ENCODE assay signal across 18 cellular contexts in the genomic region with DNA sequence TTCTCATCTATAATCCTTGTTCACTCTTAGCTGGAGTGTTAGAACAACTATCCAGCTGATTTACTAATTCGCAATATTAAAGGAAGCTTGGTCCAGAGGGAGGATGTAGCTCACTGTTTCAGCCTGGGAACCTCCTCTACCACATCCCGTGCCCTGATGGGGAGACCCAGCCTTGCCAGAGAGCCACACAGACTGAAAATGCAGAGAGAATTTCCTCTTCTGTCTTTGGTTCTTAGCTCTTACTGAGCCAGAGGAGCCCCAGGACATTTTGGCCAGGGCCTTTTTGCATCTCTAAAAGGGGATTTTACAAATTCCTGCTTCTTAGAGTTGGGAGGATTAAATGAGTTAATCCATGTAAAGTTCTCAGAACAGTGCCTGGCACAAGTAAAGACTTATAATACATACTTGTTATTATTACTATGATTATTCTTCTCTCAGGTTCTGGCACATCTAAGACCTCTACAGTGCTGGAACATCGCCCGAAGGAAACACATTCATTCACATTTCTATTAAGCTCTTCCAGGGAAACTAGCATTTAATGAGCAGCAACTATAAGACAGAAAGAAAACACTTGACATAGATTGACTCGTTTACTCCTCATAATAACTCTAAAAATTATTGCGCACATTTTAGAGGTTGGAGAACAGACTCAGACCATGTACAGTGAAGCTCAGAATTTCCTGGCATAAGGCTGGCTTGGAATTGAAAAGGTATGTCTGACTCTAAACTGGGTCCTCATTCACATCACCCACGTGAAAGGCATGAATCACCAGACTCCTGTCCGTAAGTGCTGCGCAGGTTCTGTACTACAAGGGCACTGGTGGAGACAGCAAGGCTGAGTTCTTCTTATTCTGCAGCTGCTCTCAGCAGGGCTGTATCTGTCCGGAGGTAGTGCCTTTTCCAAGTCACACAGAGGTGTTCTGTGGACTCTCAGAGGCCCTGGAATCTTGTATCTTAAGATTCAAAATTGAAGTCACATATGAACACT. TPM values are rescaled to one million over a fixed set of nuclear protein-coding genes. Genes with fewer than 3 reads are reported as not detected.
DNase-seq lines count a peak whose midpoint lies in the region; ATAC-seq and TF ChIP-seq lines count a peak whose summit lies in the region.
"Had no signal": no experiment of that assay in that cellular context is flagged by ENCODE, and none has a peak within 500 bp of the region (broad histone marks: within the 10 kb centered on the region; RNA-seq: fewer than 3 reads in every experiment).

No MANE protein-coding gene starts in this region.

- no peaks in the 10 kb centered on the region for H3K27me3 Mint-ChIP-seq in chondrocyte (ENCODE audit: low read depth)
- H3K27me3 Mint-ChIP-seq in activated CD8-positive, alpha-beta T cell treated with anti-CD3 and anti-CD28 coated beads, Interleukin-2, amount 10 ng/mL, durations not matched to agents 7 days and 5 days (ENCODE audit: low read depth), result no peaks in the 10 kb centered on the region
- H3K27me3 Mint-ChIP-seq: activated naive CD4-positive, alpha-beta T cell treated with anti-CD3 and anti-CD28 coated beads, Interleukin-2, amount 10 ng/mL, durations not matched to agents 7 days and 5 days; B cell; effector memory CD8-positive, alpha-beta T cell; memory B cell had no signal

- no peak overlapping the region for H3K4me3 ChIP-seq in HUES64 (ENCODE audit: low read length)
- H3K4me3 ChIP-seq in stomach smooth muscle (ENCODE audit: low read length in 2 of 2), result peak overlapping the region in 1 of 2 donors; percentile 20
- H3K4me3 ChIP-seq: cardiac muscle cell had no signal

- WGBS in HUES64, result 63% methylated on average over 10 of the region's 10 CpGs

- H3K27me3 ChIP-seq in HUES64 (ENCODE audit: insufficient read depth, low read length), result no peaks in the 10 kb centered on the region
- H3K27me3 ChIP-seq in stomach smooth muscle (ENCODE audit: control insufficient read depth in 1 of 2, insufficient read depth in 2 of 2, low read length in 2 of 2), result no peaks in the 10 kb centered on the region
- H3K27me3 ChIP-seq: cardiac muscle cell, neutrophil had no signal

- no peak for ATAC-seq in activated CD8-positive, alpha-beta T cell treated with anti-CD3 and anti-CD28 coated beads, Interleukin-2, amount 10 ng/mL, durations not matched to agents 7 days and 5 days
- ATAC-seq in GM21447 (IDR thresholded peaks at IDR 0.05; ENCODE audit: unreplicated experiment), result no peak
- ATAC-seq: effector memory CD8-positive, alpha-beta T cell had no signal

- H3K27ac Mint-ChIP-seq in chondrocyte (ENCODE audit: unreplicated experiment), result peak overlapping the region; percentile 4
- H3K27ac Mint-ChIP-seq in activated CD8-positive, alpha-beta T cell treated with anti-CD3 and anti-CD28 coated beads, Interleukin-2, amount 10 ng/mL, durations not matched to agents 7 days and 5 days, result no peak overlapping the region
- H3K27ac Mint-ChIP-seq: activated naive CD4-positive, alpha-beta T cell treated with anti-CD3 and anti-CD28 coated beads, Interleukin-2, amount 10 ng/mL, durations not matched to agents 7 days and 5 days; B cell; effector memory CD8-positive, alpha-beta T cell; memory B cell had no signal

- no peaks in the 10 kb centered on the region for H3K9me3 Mint-ChIP-seq in chondrocyte (ENCODE audit: low read depth)
- peaks cover 4% of the 10 kb centered on the region for H3K9me3 Mint-ChIP-seq in activated CD8-positive, alpha-beta T cell treated with anti-CD3 and anti-CD28 coated beads, Interleukin-2, amount 10 ng/mL, durations not matched to agents 7 days and 5 days (ENCODE audit: insufficient read depth)
- H3K9me3 Mint-ChIP-seq: activated naive CD4-positive, alpha-beta T cell treated with anti-CD3 and anti-CD28 coated beads, Interleukin-2, amount 10 ng/mL, durations not matched to agents 7 days and 5 days; effector memory CD8-positive, alpha-beta T cell; memory B cell had no signal

- peak overlapping the region; percentile 84 for H3K27ac ChIP-seq in HUES64 (ENCODE audit: low read depth, low read length)
- peak overlapping the region; percentile 31 for H3K27ac ChIP-seq in stomach smooth muscle (ENCODE audit: low read length)
- H3K27ac ChIP-seq: cardiac muscle cell, neutrophil had no signal

- H3K4me1 Mint-ChIP-seq in chondrocyte (ENCODE audit: low read depth), result peaks cover 31% of the 10 kb centered on the region
- peaks cover 10% of the 10 kb centered on the region for H3K4me1 Mint-ChIP-seq in activated CD8-positive, alpha-beta T cell treated with anti-CD3 and anti-CD28 coated beads, Interleukin-2, amount 10 ng/mL, durations not matched to agents 7 days and 5 days (ENCODE audit: low read depth)
- H3K4me1 Mint-ChIP-seq: activated naive CD4-positive, alpha-beta T cell treated with anti-CD3 and anti-CD28 coated beads, Interleukin-2, amount 10 ng/mL, durations not matched to agents 7 days and 5 days; B cell; memory B cell had no signal

- no peak overlapping the region for H3K4me3 Mint-ChIP-seq in chondrocyte (ENCODE audit: unreplicated experiment)
- no peak overlapping the region for H3K4me3 Mint-ChIP-seq in activated CD8-positive, alpha-beta T cell treated with anti-CD3 and anti-CD28 coated beads, Interleukin-2, amount 10 ng/mL, durations not matched to agents 7 days and 5 days
- H3K4me3 Mint-ChIP-seq: activated naive CD4-positive, alpha-beta T cell treated with anti-CD3 and anti-CD28 coated beads, Interleukin-2, amount 10 ng/mL, durations not matched to agents 7 days and 5 days; B cell; effector memory CD8-positive, alpha-beta T cell; memory B cell had no signal

- POLR2A ChIA-PET in activated CD8-positive, alpha-beta T cell treated with anti-CD3 and anti-CD28 coated beads, Interleukin-2, amount 10 ng/mL, durations not matched to agents 7 days and 5 days (lab: Charles Lee), result interaction anchor here (0.6 kb wide), 1 partner anchor 20 kb away, joined by 3 read pairs; no protein-coding TSS in a partner anchor

- H3K4me1 ChIP-seq in HUES64 (ENCODE audit: insufficient read depth, low read length) (peaks cover 32% of the 10 kb centered on the region), stomach smooth muscle (ENCODE audit: control insufficient read depth, insufficient read depth, low read length) (peaks cover 18% of the 10 kb centered on the region)

- DNase-seq in chondrocyte (ENCODE audit: low spot score), result no peak
- peak; percentile 51 for DNase-seq in iPS-NIHi11 (ENCODE audit: low spot score)
- DNase-seq in cerebellar nuclear complex (lab: John Stamatoyannopoulos, UW), result no peak
- no peak for DNase-seq in activated CD8-positive, alpha-beta T cell treated with anti-CD3 and anti-CD28 coated beads, Interleukin-2, amount 10 ng/mL, durations not matched to agents 7 days and 5 days
- DNase-seq: activated CD8-positive, alpha-beta memory T cell treated with anti-CD3 and anti-CD28 coated beads, Interleukin-2, amount 50 U/mL, for 4 hours; activated naive CD4-positive, alpha-beta T cell treated with anti-CD3 and anti-CD28 coated beads, Interleukin-2, amount 10 ng/mL, durations not matched to agents 7 days and 5 days; effector memory CD8-positive, alpha-beta T cell; foreskin melanocyte; NCI-H446; stimulated activated CD4-positive, alpha-beta T cell treated with anti-CD3 and anti-CD28 coated beads, Interleukin-4, amount 100 ng/mL, for 1 hour; T1000 had no signal

- no peak for TF ChIP-seq CTCF in chondrocyte (IDR thresholded peaks at IDR 0.05)

- H3K9me3 ChIP-seq in HUES64 (ENCODE audit: insufficient read depth, low read depth, low read length) (no peaks in the 10 kb centered on the region), stomach smooth muscle (ENCODE audit: control insufficient read depth in 2 of 2, low read length in 2 of 2) (no peaks in the 10 kb centered on the region)
- H3K9me3 ChIP-seq: neutrophil had no signal

- H3K9ac ChIP-seq in HUES64 (ENCODE audit: low read depth, low read length) (no peak overlapping the region), stomach smooth muscle (ENCODE audit: low read length in 2 of 2) (peak overlapping the region in 1 of 2 donors; percentile 14)

- CTCF ChIA-PET in activated CD8-positive, alpha-beta T cell treated with anti-CD3 and anti-CD28 coated beads, Interleukin-2, amount 10 ng/mL, durations not matched to agents 7 days and 5 days (lab: Charles Lee), result interaction anchor here (0.9 to 2.9 kb wide), 2 partner anchors 9 to 11 kb away, joined by 3 to 7 read pairs; no protein-coding TSS in a partner anchor

- no peaks in the 10 kb centered on the region for H3K36me3 ChIP-seq in HUES64 (ENCODE audit: insufficient read depth, low read length)
- H3K36me3 ChIP-seq in stomach smooth muscle (ENCODE audit: control insufficient read depth in 2 of 2, insufficient read depth in 2 of 2, low read length in 2 of 2), result no peaks in the 10 kb centered on the region
- H3K36me3 ChIP-seq: cardiac muscle cell, neutrophil had no signal

- H3K36me3 Mint-ChIP-seq in chondrocyte (ENCODE audit: low read depth), result no peaks in the 10 kb centered on the region
- no peaks in the 10 kb centered on the region for H3K36me3 Mint-ChIP-seq in activated CD8-positive, alpha-beta T cell treated with anti-CD3 and anti-CD28 coated beads, Interleukin-2, amount 10 ng/mL, durations not matched to agents 7 days and 5 days (ENCODE audit: low read depth)
- H3K36me3 Mint-ChIP-seq: memory B cell had no signal

RNA-seq across cellular contexts. Expression of a gene that starts 27.8 kb away (rescaled TPM):
- polyA plus RNA-seq in HUES64 (2013, experiment 1 of 2), result 21.8 TPM
- polyA plus RNA-seq in HUES64 (2013, experiment 2 of 2), result 24.3 TPM
- 34.4 to 36.5 TPM (median 36.0 TPM) in 3 replicates for total RNA-seq in chondrocyte
- 10 to 100 TPM; 57.3 to 57.4 TPM for total RNA-seq in activated CD8-positive, alpha-beta T cell treated with anti-CD3 and anti-CD28 coated beads, Interleukin-2, amount 10 ng/mL, durations not matched to agents 7 days and 5 days
